30 cellular contexts compared by ENCODE assay signal in genomic region chr10:60605476-60605875, GRCh38.
"Had no signal": no experiment of that assay in that cellular context is flagged by ENCODE, and none has a peak within 500 bp of the region (broad histone marks: within the 10 kb centered on the region; RNA-seq: fewer than 3 reads in every experiment).

No MANE protein-coding gene starts in this region.

- H3K36me3 ChIP-seq: ascending aorta, cardiac muscle cell had no signal

- H3K4me1 Mint-ChIP-seq: activated B cell treated with CpG ODN at 0.5 μM for 24 hours; activated naive CD8-positive, alpha-beta T cell treated with anti-CD3 and anti-CD28 coated beads, Interleukin-2, amount 10 ng/mL, durations not matched to agents 7 days and 5 days had no signal

- H3K36me3 Mint-ChIP-seq: activated naive CD4-positive, alpha-beta T cell treated with anti-CD3 and anti-CD28 coated beads, Interleukin-2, amount 50 U/mL, for 24 hours; activated naive CD8-positive, alpha-beta T cell treated with anti-CD3 and anti-CD28 coated beads, Interleukin-2, amount 10 ng/mL, durations not matched to agents 7 days and 5 days had no signal

- H3K27me3 Mint-ChIP-seq: activated B cell treated with CpG ODN at 0.5 μM for 24 hours; activated CD4-positive, alpha-beta memory T cell treated with anti-CD3 and anti-CD28 coated beads, Interleukin-2, amount 10 ng/mL, durations not matched to agents 7 days and 5 days; activated naive CD4-positive, alpha-beta T cell treated with anti-CD3 and anti-CD28 coated beads, Interleukin-2, amount 50 U/mL, for 24 hours; activated naive CD8-positive, alpha-beta T cell treated with anti-CD3 and anti-CD28 coated beads, Interleukin-2, amount 10 ng/mL, durations not matched to agents 7 days and 5 days; central memory CD8-positive, alpha-beta T cell had no signal

- H3K4me3 ChIP-seq: ascending aorta, cardiac muscle cell had no signal

- H3K27ac Mint-ChIP-seq: activated B cell treated with CpG ODN at 0.5 μM for 24 hours; activated CD4-positive, alpha-beta memory T cell treated with anti-CD3 and anti-CD28 coated beads, Interleukin-2, amount 10 ng/mL, durations not matched to agents 7 days and 5 days; activated naive CD4-positive, alpha-beta T cell treated with anti-CD3 and anti-CD28 coated beads, Interleukin-2, amount 50 U/mL, for 24 hours; activated naive CD8-positive, alpha-beta T cell treated with anti-CD3 and anti-CD28 coated beads, Interleukin-2, amount 10 ng/mL, durations not matched to agents 7 days and 5 days; activated T-helper 2 cell treated with anti-CD3 and anti-CD28 coated beads, Interferon-gamma antibody, Interleukin-2, Interleukin-4, amounts not matched to agents 10 μg/mL and 5 μg/mL and 100 μg/mL, durations not matched to agents 14 hours and 24 hours and 36 hours had no signal

- H3K4me1 ChIP-seq: ascending aorta had no signal

- ATAC-seq: Panc1 had no signal

- H3K4me3 Mint-ChIP-seq: activated B cell treated with CpG ODN at 0.5 μM for 24 hours; activated CD4-positive, alpha-beta memory T cell treated with anti-CD3 and anti-CD28 coated beads, Interleukin-2, amount 10 ng/mL, durations not matched to agents 7 days and 5 days; activated naive CD4-positive, alpha-beta T cell treated with anti-CD3 and anti-CD28 coated beads, Interleukin-2, amount 50 U/mL, for 24 hours; activated naive CD8-positive, alpha-beta T cell treated with anti-CD3 and anti-CD28 coated beads, Interleukin-2, amount 10 ng/mL, durations not matched to agents 7 days and 5 days; central memory CD8-positive, alpha-beta T cell had no signal

- H3K27ac ChIP-seq: ascending aorta, cardiac muscle cell, VCaP had no signal

- H3K27me3 ChIP-seq: ascending aorta, cardiac muscle cell had no signal

- H3K9me3 Mint-ChIP-seq: activated B cell treated with CpG ODN at 0.5 μM for 24 hours; activated CD4-positive, alpha-beta memory T cell treated with anti-CD3 and anti-CD28 coated beads, Interleukin-2, amount 10 ng/mL, durations not matched to agents 7 days and 5 days; activated naive CD4-positive, alpha-beta T cell treated with anti-CD3 and anti-CD28 coated beads, Interleukin-2, amount 50 U/mL, for 24 hours; activated naive CD8-positive, alpha-beta T cell treated with anti-CD3 and anti-CD28 coated beads, Interleukin-2, amount 10 ng/mL, durations not matched to agents 7 days and 5 days; activated T-helper 2 cell treated with anti-CD3 and anti-CD28 coated beads, Interferon-gamma antibody, Interleukin-2, Interleukin-4, amounts not matched to agents 10 μg/mL and 5 μg/mL and 100 μg/mL, durations not matched to agents 14 hours and 24 hours and 36 hours; central memory CD8-positive, alpha-beta T cell had no signal

- DNase-seq: activated B cell treated with CpG ODN at 0.5 μM for 24 hours; activated CD4-positive, alpha-beta memory T cell treated with anti-CD3 and anti-CD28 coated beads, Interleukin-2, amount 10 ng/mL, durations not matched to agents 7 days and 5 days; activated CD4-positive, alpha-beta T cell treated with anti-CD3 and anti-CD28 coated beads for 48 hours; activated CD4-positive, CD25-positive, alpha-beta regulatory T cell treated with anti-CD3 and anti-CD28 coated beads, Interleukin-2, amount 50 U/mL, for 72 hours; activated gamma-delta T cell; activated naive CD4-positive, alpha-beta T cell treated with Interleukin-2 at 50 U/mL for 16 hours; activated naive CD8-positive, alpha-beta T cell treated with anti-CD3 and anti-CD28 coated beads, Interleukin-2, amount 10 ng/mL, durations not matched to agents 7 days and 5 days; activated T-cell treated with anti-CD3 and anti-CD28 coated beads, Interleukin-2, amount 50 U/mL, for 1 hour; amygdala; Karpas-422; KBM-7; NCI-H1105; NCI-H1417 treated with DMSO at 0.1 percent for 48 hours; NCI-H187 treated with DMSO at 0.1 percent for 48 hours; NCI-H2081; NCI-H226; NCI-H446 treated with DMSO at 0.1 percent for 48 hours; NCI-H524; RPMI8226; SIG-M5; SW 1271; T-helper 1 cell; T-helper 9 cell had no signal

- H3K9me3 ChIP-seq: ascending aorta had no signal
